Comparison of ENCODE assay signal across 8 cellular contexts in the genomic region with DNA sequence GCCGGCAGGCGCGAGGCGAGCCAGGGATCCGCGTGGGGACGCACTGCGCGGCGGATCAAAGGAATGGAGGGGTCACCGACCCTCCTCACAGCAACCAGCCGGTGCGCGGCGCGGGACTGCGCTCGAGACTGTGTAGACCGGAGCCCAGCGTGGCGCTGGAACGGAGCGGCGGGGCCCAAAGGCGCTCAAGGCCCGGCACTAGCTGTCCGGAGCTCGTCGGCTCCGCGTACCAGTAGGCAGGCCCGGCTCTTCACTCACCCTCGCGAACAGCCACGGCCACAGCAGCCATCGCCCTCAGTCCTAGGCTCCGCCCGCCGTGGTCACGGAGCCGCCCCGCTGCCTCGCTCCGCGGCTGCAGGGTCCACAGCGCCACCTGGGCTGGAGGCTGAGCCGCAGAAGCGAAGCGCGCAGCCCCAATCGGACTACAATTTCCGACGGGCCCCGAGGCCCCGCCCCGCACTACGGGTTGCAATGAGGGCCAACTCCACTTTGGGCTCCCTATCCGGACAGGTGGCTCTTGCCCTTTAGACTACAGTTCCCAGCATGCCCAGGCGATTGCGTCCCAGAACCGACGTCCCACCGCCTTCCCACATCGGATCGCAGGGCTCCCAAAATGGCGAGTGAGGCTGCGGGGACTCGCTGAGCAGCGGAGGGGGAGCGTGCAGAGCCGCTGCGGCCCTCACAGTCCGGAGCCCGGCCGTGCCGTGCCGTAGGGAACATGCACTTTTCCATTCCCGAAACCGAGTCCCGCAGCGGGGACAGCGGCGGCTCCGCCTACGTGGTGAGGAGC. TPM values are rescaled to one million over a fixed set of nuclear protein-coding genes. Genes with fewer than 3 reads are reported as not detected.
DNase-seq lines count a peak whose midpoint lies in the region; ATAC-seq lines count a peak whose summit lies in the region.

Gene EIF2B4, minus strand, starts transcription at position 313 of the 790 bp plus-strand sequence. Its CDS starts 24 bp downstream, at position 289.
Gene SNX17, plus strand, starts transcription at position 591 of the 790 bp plus-strand sequence. Its CDS starts 128 bp downstream, at position 719.

- H3K4me3 ChIP-seq in CD4-positive, CD25-positive, alpha-beta regulatory T cell (ENCODE audit: low read depth, low read length), result peak within 1 kb of the TSS; percentile 87

- H3K36me3 Mint-ChIP-seq in CD4-positive, CD25-positive, alpha-beta regulatory T cell, result peaks cover 28% of the 10 kb centered on the region

- no peaks in the 10 kb centered on the region for H3K9me3 Mint-ChIP-seq in CD4-positive, CD25-positive, alpha-beta regulatory T cell

- H3K27me3 ChIP-seq in CD4-positive, CD25-positive, alpha-beta regulatory T cell (ENCODE audit: control insufficient read depth, insufficient read depth, low read length), result no peaks in the 10 kb centered on the region

- H3K4me1 ChIP-seq in CD4-positive, CD25-positive, alpha-beta regulatory T cell (ENCODE audit: control insufficient read depth, insufficient read depth, low read length, poor library complexity, severe bottlenecking), result peaks cover 31% of the 10 kb centered on the region

- no peaks in the 10 kb centered on the region for H3K9me3 ChIP-seq in CD4-positive, CD25-positive, alpha-beta regulatory T cell (ENCODE audit: control insufficient read depth in 2 of 2, low read length in 2 of 2)

- ATAC-seq in CD4-positive, CD25-positive, alpha-beta regulatory T cell (ENCODE audit: low read depth in 2 of 2), result peak; percentile 94
- ATAC-seq in GM19395 (IDR thresholded peaks at IDR 0.05; ENCODE audit: unreplicated experiment) (peak; percentile 88), HG03565 (IDR thresholded peaks at IDR 0.05; ENCODE audit: unreplicated experiment) (peak; percentile 76), left lobe of liver (peak; percentile 90)

- DNase-seq in CD4-positive, CD25-positive, alpha-beta regulatory T cell, result peak; percentile 99
- DNase-seq in NCI-H748 treated with DMSO at 0.1 percent for 48 hours (lab: John Stamatoyannopoulos, UW), result peak; percentile 94
- peak; percentile 96 to 99 for DNase-seq in activated CD4-positive, alpha-beta T cell treated with anti-CD3 and anti-CD28 coated beads, Interleukin-2, amount 50 U/mL, for 24 hours (ENCODE audit: low read depth in 1 of 2, low spot score in 1 of 2)
- DNase-seq in dedifferentiated amniotic fluid mesenchymal stem cell (ENCODE audit: extremely low spot score), result peak; percentile 99
- DNase-seq in left lobe of liver (ENCODE audit: low spot score), result peak; percentile 100
- peak; percentile 99 for DNase-seq in stimulated activated CD4-positive, alpha-beta T cell treated with anti-CD3 and anti-CD28 coated beads, Interleukin-2, amount 100 ng/mL, for 4 hours (ENCODE audit: low read depth)

- peaks cover 49% of the 10 kb centered on the region for H3K36me3 ChIP-seq in CD4-positive, CD25-positive, alpha-beta regulatory T cell (ENCODE audit: control insufficient read depth, insufficient read depth, low read length)

- no peaks in the 10 kb centered on the region for H3K27me3 Mint-ChIP-seq in CD4-positive, CD25-positive, alpha-beta regulatory T cell

- H3K4me1 Mint-ChIP-seq in CD4-positive, CD25-positive, alpha-beta regulatory T cell, result peaks cover 3 to 58% (median 41%) of the 10 kb centered on the region in 4 donors

- peak within 1 kb of the TSS; percentile 88 for H3K27ac ChIP-seq in CD4-positive, CD25-positive, alpha-beta regulatory T cell (ENCODE audit: insufficient read depth, low read length, poor library complexity, severe bottlenecking)

- H3K27ac Mint-ChIP-seq in CD4-positive, CD25-positive, alpha-beta regulatory T cell, result peak within 1 kb of the TSS; percentile 94 to 99 (median 98)

- H3K4me3 Mint-ChIP-seq in CD4-positive, CD25-positive, alpha-beta regulatory T cell, result peak within 1 kb of the TSS; percentile 91 to 100 (median 100)

RNA-seq across cellular contexts. Expression of gene EIF2B4, which starts in this region (rescaled TPM):
- 33.2 TPM for total RNA-seq in CD4-positive, CD25-positive, alpha-beta regulatory T cell
- 10 to 100 TPM; 27.3 to 38.8 (median 34.5) TPM for polyA plus RNA-seq in CD4-positive, CD25-positive, alpha-beta regulatory T cell
- 17.4 TPM for total RNA-seq in left lobe of liver

RNA-seq across cellular contexts. Expression of gene SNX17, which starts in this region (rescaled TPM):
- 85.5 TPM for total RNA-seq in CD4-positive, CD25-positive, alpha-beta regulatory T cell
- 100 to 1,000 TPM; 224 to 262 (median 243) TPM for polyA plus RNA-seq in CD4-positive, CD25-positive, alpha-beta regulatory T cell
- total RNA-seq in left lobe of liver, result 56.1 TPM

Comparison
In these comparisons a context has a peak if more than half of its experiments do, and no peak if none do; other contexts are left out.
1. Peak in every context shown above with its lines: DNase-seq, ATAC-seq, H3K4me3 ChIP-seq and H3K27ac ChIP-seq.